ENCODE assay signal across 12 cellular contexts in the genomic region with DNA sequence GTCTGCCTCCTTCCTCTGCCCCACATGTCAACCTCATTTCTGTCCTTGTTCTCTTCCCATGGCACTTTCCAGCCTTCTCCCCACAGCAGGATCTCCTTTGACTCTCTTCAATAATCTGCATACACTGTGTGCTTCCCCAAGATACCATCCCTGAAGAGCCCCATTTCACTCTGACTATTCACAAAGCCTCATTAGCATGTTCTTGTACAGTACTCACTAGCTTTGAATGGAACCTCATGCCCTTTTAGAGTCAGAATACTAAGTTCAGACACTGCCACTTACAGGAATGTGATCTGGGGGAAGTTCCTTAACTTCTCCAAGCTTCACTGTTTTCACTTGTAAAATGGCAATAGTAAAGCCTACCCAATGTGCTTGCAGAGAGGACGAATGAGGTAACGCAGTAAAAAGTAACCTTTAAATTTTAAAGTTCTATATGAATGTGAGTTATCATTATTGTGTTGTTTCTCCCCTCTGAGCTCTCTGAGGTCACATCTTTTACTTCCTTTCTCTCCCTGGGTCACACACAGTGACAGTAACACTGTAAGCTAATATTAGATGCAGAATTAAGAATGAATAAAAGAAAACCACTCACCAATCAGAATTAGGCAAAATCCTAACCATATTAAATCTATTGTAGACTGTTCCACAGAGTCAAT.
DNase-seq lines count a peak whose midpoint lies in the region; ATAC-seq and TF ChIP-seq lines count a peak whose summit lies in the region.
"Had no signal": no experiment of that assay in that cellular context is flagged by ENCODE, and none has a peak within 500 bp of the region (broad histone marks: within the 10 kb centered on the region; RNA-seq: fewer than 3 reads in every experiment).

No MANE protein-coding gene starts in this region.

- no peaks in the 10 kb centered on the region for H3K36me3 Mint-ChIP-seq in activated CD8-positive, alpha-beta T cell treated with anti-CD3 and anti-CD28 coated beads for 36 hours (ENCODE audit: low read depth)
- H3K36me3 Mint-ChIP-seq in activated CD8-positive, alpha-beta T cell treated with anti-CD3 and anti-CD28 coated beads, Interleukin-2, amount 10 ng/mL, durations not matched to agents 7 days and 5 days (ENCODE audit: low read depth) = peaks cover 7% of the 10 kb centered on the region
- peaks cover 41% of the 10 kb centered on the region for H3K36me3 Mint-ChIP-seq in activated B cell treated with CpG ODN at 0.5 μM for 24 hours (ENCODE audit: low read depth)

- TF ChIP-seq POLR2A in spleen (IDR thresholded peaks at IDR 0.05) = no peak

- H3K27ac ChIP-seq in spleen = peak overlapping the region; percentile 3 to 86 (median 68)
- H3K27ac ChIP-seq: ovary had no signal

- WGBS in spleen, 5 donors = 66 to 85% (median 72%) methylated on average over 2 of the region's 2 CpGs

- H3K27ac Mint-ChIP-seq in activated CD8-positive, alpha-beta T cell treated with anti-CD3 and anti-CD28 coated beads for 36 hours = peak overlapping the region; percentile 35
- no peak overlapping the region for H3K27ac Mint-ChIP-seq in activated CD8-positive, alpha-beta T cell treated with anti-CD3 and anti-CD28 coated beads, Interleukin-2, amount 10 ng/mL, durations not matched to agents 7 days and 5 days
- H3K27ac Mint-ChIP-seq in activated B cell treated with CpG ODN at 0.5 μM for 24 hours = peak overlapping the region; percentile 95

- POLR2A ChIA-PET in activated CD8-positive, alpha-beta T cell treated with anti-CD3 and anti-CD28 coated beads for 36 hours (lab: Charles Lee) = interaction anchor here (0.7 kb wide), 1 partner anchor 41 kb away, joined by 3 read pairs; no protein-coding TSS in a partner anchor
- POLR2A ChIA-PET in activated CD8-positive, alpha-beta T cell treated with anti-CD3 and anti-CD28 coated beads, Interleukin-2, amount 10 ng/mL, durations not matched to agents 7 days and 5 days (lab: Charles Lee) = no interaction called here
- POLR2A ChIA-PET in activated B cell treated with CpG ODN at 0.5 μM for 24 hours (lab: Charles Lee) = interaction anchor here (0.6 to 8.9 kb wide), 15 partner anchors 9 to 191 kb away, joined by 3 to 215 read pairs (median 11); partner anchors contain the start of gene IL6

- intact Hi-C loops in activated CD8-positive, alpha-beta T cell treated with anti-CD3 and anti-CD28 coated beads for 36 hours (cut with micrococcal nuclease) = loop anchor here (5.0 kb wide), 1 partner anchor 65 kb away; the partner anchor contains the start of gene IL6
- intact Hi-C loops in activated B cell treated with CpG ODN at 0.5 μM for 24 hours (cut with micrococcal nuclease) (loop anchor here (1.0 to 10.0 kb wide), 11 partner anchors 10 to 350 kb away; partner anchors contain the start of gene HYCC1), spleen (cut with DNase I; ENCODE audit: low total_unique reads) (no loop called here)

- peaks cover 19% of the 10 kb centered on the region for H3K27me3 Mint-ChIP-seq in activated CD8-positive, alpha-beta T cell treated with anti-CD3 and anti-CD28 coated beads for 36 hours
- H3K27me3 Mint-ChIP-seq in activated CD8-positive, alpha-beta T cell treated with anti-CD3 and anti-CD28 coated beads, Interleukin-2, amount 10 ng/mL, durations not matched to agents 7 days and 5 days (ENCODE audit: low read depth) = peaks cover 38% of the 10 kb centered on the region
- H3K27me3 Mint-ChIP-seq in activated B cell treated with CpG ODN at 0.5 μM for 24 hours = no peaks in the 10 kb centered on the region

- no peak for DNase-seq in activated CD8-positive, alpha-beta T cell treated with anti-CD3 and anti-CD28 coated beads for 36 hours
- no peak for DNase-seq in activated CD8-positive, alpha-beta T cell treated with anti-CD3 and anti-CD28 coated beads, Interleukin-2, amount 10 ng/mL, durations not matched to agents 7 days and 5 days
- DNase-seq in activated B cell treated with CpG ODN at 0.5 μM for 24 hours (no peak), spleen (no peak), NCI-H1105 (lab: John Stamatoyannopoulos, UW) (no peak)
- DNase-seq in stimulated activated CD4-positive, alpha-beta T cell treated with anti-CD3 and anti-CD28 coated beads, Interleukin-1b, Interleukin-23, amount 100 ng/mL, for 48 hours = no peak
- DNase-seq: effector CD8-positive, alpha-beta T cell; NCI-H446; ovary had no signal

- H3K4me1 Mint-ChIP-seq in activated CD8-positive, alpha-beta T cell treated with anti-CD3 and anti-CD28 coated beads for 36 hours (ENCODE audit: low read depth) = peaks cover 31% of the 10 kb centered on the region
- peaks cover 41% of the 10 kb centered on the region for H3K4me1 Mint-ChIP-seq in activated CD8-positive, alpha-beta T cell treated with anti-CD3 and anti-CD28 coated beads, Interleukin-2, amount 10 ng/mL, durations not matched to agents 7 days and 5 days (ENCODE audit: low read depth)
- peaks cover 90% of the 10 kb centered on the region for H3K4me1 Mint-ChIP-seq in activated B cell treated with CpG ODN at 0.5 μM for 24 hours

- CTCF ChIA-PET in activated CD8-positive, alpha-beta T cell treated with anti-CD3 and anti-CD28 coated beads for 36 hours (lab: Charles Lee) = interaction anchor here (0.7 to 1.8 kb wide), 4 partner anchors 18 to 101 kb away, joined by 3 to 7 read pairs (median 4); no protein-coding TSS in a partner anchor
- CTCF ChIA-PET in activated CD8-positive, alpha-beta T cell treated with anti-CD3 and anti-CD28 coated beads, Interleukin-2, amount 10 ng/mL, durations not matched to agents 7 days and 5 days (lab: Charles Lee) = interaction anchor here (1.6 to 1.7 kb wide), 2 partner anchors 64 to 66 kb away, joined by 3 to 8 read pairs; partner anchors contain the start of gene IL6
- CTCF ChIA-PET in activated B cell treated with CpG ODN at 0.5 μM for 24 hours (lab: Charles Lee) = interaction anchor here (0.9 to 5.7 kb wide), 16 partner anchors 10 to 120 kb away, joined by 3 to 110 read pairs (median 4); partner anchors contain the start of gene IL6

- ATAC-seq in activated CD8-positive, alpha-beta T cell treated with anti-CD3 and anti-CD28 coated beads for 36 hours = peak; percentile 74
- no peak for ATAC-seq in activated CD8-positive, alpha-beta T cell treated with anti-CD3 and anti-CD28 coated beads, Interleukin-2, amount 10 ng/mL, durations not matched to agents 7 days and 5 days
- ATAC-seq in HG02759 (IDR thresholded peaks at IDR 0.05; ENCODE audit: unreplicated experiment) (peak; percentile 53), activated B cell treated with CpG ODN at 0.5 μM for 24 hours (ENCODE audit: low read depth) (peak; percentile 70), GM21515 (IDR thresholded peaks at IDR 0.05; ENCODE audit: unreplicated experiment) (no peak)

- no peaks in the 10 kb centered on the region for H3K9me3 Mint-ChIP-seq in activated CD8-positive, alpha-beta T cell treated with anti-CD3 and anti-CD28 coated beads for 36 hours
- no peaks in the 10 kb centered on the region for H3K9me3 Mint-ChIP-seq in activated CD8-positive, alpha-beta T cell treated with anti-CD3 and anti-CD28 coated beads, Interleukin-2, amount 10 ng/mL, durations not matched to agents 7 days and 5 days (ENCODE audit: insufficient read depth)
- H3K9me3 Mint-ChIP-seq in activated B cell treated with CpG ODN at 0.5 μM for 24 hours = no peaks in the 10 kb centered on the region

- no peaks in the 10 kb centered on the region for H3K36me3 ChIP-seq in spleen
- H3K36me3 ChIP-seq: HAP-1, ovary had no signal

- no peak overlapping the region for H3K4me3 Mint-ChIP-seq in activated CD8-positive, alpha-beta T cell treated with anti-CD3 and anti-CD28 coated beads for 36 hours
- H3K4me3 Mint-ChIP-seq in activated CD8-positive, alpha-beta T cell treated with anti-CD3 and anti-CD28 coated beads, Interleukin-2, amount 10 ng/mL, durations not matched to agents 7 days and 5 days = no peak overlapping the region
- peak overlapping the region; percentile 80 for H3K4me3 Mint-ChIP-seq in activated B cell treated with CpG ODN at 0.5 μM for 24 hours

- H3K9me3 ChIP-seq in spleen = no peaks in the 10 kb centered on the region
- H3K9me3 ChIP-seq: HAP-1, ovary had no signal

- H3K4me3 ChIP-seq in spleen = no peak overlapping the region
- H3K4me3 ChIP-seq: HAP-1, ovary had no signal

- no peak for TF ChIP-seq CTCF in activated CD8-positive, alpha-beta T cell treated with anti-CD3 and anti-CD28 coated beads for 36 hours (IDR thresholded peaks at IDR 0.05)
- no peak for TF ChIP-seq CTCF in activated B cell treated with CpG ODN at 0.5 μM for 24 hours (IDR thresholded peaks at IDR 0.05)
- no peak for TF ChIP-seq CTCF in spleen (IDR thresholded peaks at IDR 0.05 in 8 of 11, conservative IDR thresholded peaks at IDR 0.05 in 3 of 11)

- H3K27me3 ChIP-seq in spleen (replicated peaks in 1 of 7) = no peaks in the 10 kb centered on the region
- H3K27me3 ChIP-seq: ovary had no signal

- H3K4me1 ChIP-seq in spleen = peaks cover 0 to 45% (median 30%) of the 10 kb centered on the region in 6 donors

Comparison
In these comparisons a context has a peak if more than half of its experiments do, and no peak if none do; other contexts are left out.
1. ATAC-seq: peak in activated CD8-positive, alpha-beta T cell treated with anti-CD3 and anti-CD28 coated beads for 36 hours (single experiment), HG02759 (single experiment) and activated B cell treated with CpG ODN at 0.5 μM for 24 hours (single experiment); none in activated CD8-positive, alpha-beta T cell treated with anti-CD3 and anti-CD28 coated beads, Interleukin-2, amount 10 ng/mL, durations not matched to agents 7 days and 5 days (single experiment) and GM21515 (single experiment).